Comparison of ENCODE assay signal across 1 cellular context in genomic region chr9:37971107-37971459, GRCh38.
TF ChIP-seq lines count a peak whose summit lies in the region.

No MANE protein-coding gene starts in this region.

TF ChIP-seq in IMR-90, 13 proteins besides CTCF, POLR2A, EP300 and RAD21 (continued from another document):
- TF ChIP-seq ELK1 (IDR thresholded peaks at IDR 0.05; ENCODE audit: borderline replicate concordance, low read depth, low read length) (no peak), MAFK (IDR thresholded peaks at IDR 0.05; ENCODE audit: low read depth, low read length) (no peak), CEBPB (IDR thresholded peaks at IDR 0.05; ENCODE audit: low read depth, low read length) (no peak), BHLHE40 (IDR thresholded peaks at IDR 0.05; ENCODE audit: low read depth, low read length) (no peak), RCOR1 (IDR thresholded peaks at IDR 0.05; ENCODE audit: insufficient replicate concordance, low read length) (no peak), NFE2L2 (IDR thresholded peaks at IDR 0.05; ENCODE audit: low read depth, low read length) (no peak), MAZ (IDR thresholded peaks at IDR 0.05; ENCODE audit: borderline replicate concordance, low read depth, low read length) (no peak), FOS (IDR thresholded peaks at IDR 0.05; ENCODE audit: low read depth, low read length) (no peak)
